ENCODE assay signal across 2 cellular contexts in genomic region chr1:202061787-202062186, GRCh38. TPM values are rescaled to one million over a fixed set of nuclear protein-coding genes. Genes with fewer than 3 reads are reported as not detected.
"Had no signal": no experiment of that assay in that cellular context is flagged by ENCODE, and none has a peak within 500 bp of the region (broad histone marks: within the 10 kb centered on the region; RNA-seq: fewer than 3 reads in every experiment).

No MANE protein-coding gene starts in this region.

RNA-seq across cellular contexts. Expression of gene ELF3, which starts 51.4 kb away (rescaled TPM):
- total RNA-seq: skeletal muscle tissue had no signal
- polyA plus RNA-seq: naive thymus-derived CD8-positive, alpha-beta T cell had no signal
